ENCODE assay signal across 28 cellular contexts in the genomic region with DNA sequence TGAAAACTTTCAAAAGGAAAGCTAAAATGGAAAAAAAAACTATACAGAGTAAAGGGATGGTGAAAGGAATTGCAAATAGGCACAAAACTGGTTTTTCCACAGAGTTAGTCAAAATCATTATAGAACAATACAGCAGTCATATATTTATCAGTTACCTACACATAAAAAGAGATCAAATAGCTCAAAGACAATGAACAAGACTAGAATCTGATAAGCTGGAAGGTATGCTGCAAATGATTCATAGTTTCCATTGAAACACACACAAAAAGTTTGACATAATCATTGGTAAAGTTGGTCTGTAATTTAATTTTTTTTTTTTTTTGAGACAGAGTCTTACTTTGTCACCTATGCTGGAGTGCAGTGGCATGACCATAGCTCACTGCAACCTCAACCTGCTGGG.
"Had no signal": no experiment of that assay in that cellular context is flagged by ENCODE, and none has a peak within 500 bp of the region (broad histone marks: within the 10 kb centered on the region; RNA-seq: fewer than 3 reads in every experiment).

No MANE protein-coding gene starts in this region.

- H3K36me3 ChIP-seq: left ventricle myocardium inferior, pancreas, prostate gland, right lobe of liver, tibial nerve had no signal

- H3K27ac ChIP-seq: left ventricle myocardium inferior, pancreas, prostate gland, right lobe of liver, tibial nerve, uterus had no signal

- H3K9me3 ChIP-seq: mucosa of descending colon, pancreas, prostate gland, right lobe of liver had no signal

- H3K4me1 Mint-ChIP-seq: immature natural killer cell; memory B cell; naive thymus-derived CD4-positive, alpha-beta T cell; stimulated activated memory B cell treated with anti-CD40 and anti-IgM and Interleukin-4, amounts not matched to agents 10 μg/mL and 1 μg/mL and 100 μg/mL, for 72 hours; stimulated activated naive CD8-positive, alpha-beta T cell treated with anti-CD3 and anti-CD28 coated beads, Interleukin-15, amount 100 ng/mL, for 72 hours had no signal

- H3K27ac Mint-ChIP-seq: immature natural killer cell; memory B cell; naive thymus-derived CD4-positive, alpha-beta T cell; natural killer cell treated with Interleukin-12 subunit alpha and Interleukin-12 subunit beta and Interleukin-15 and Interleukin-18, amount 100 ng/mL, for 72 hours; stimulated activated memory B cell treated with anti-CD40 and anti-IgM and Interleukin-4, amounts not matched to agents 10 μg/mL and 1 μg/mL and 100 μg/mL, for 72 hours; type B pancreatic cell had no signal

- DNase-seq: hippocampal formation; immature natural killer cell; kidney; left ventricle myocardium inferior; midbrain; mucosa of descending colon; naive thymus-derived CD4-positive, alpha-beta T cell; nucleus accumbens; pancreas; posterior cingulate gyrus; right lobe of liver; stimulated activated CD4-positive, alpha-beta T cell treated with anti-CD3 and anti-CD28 coated beads, Interleukin-1b, Interleukin-23, amount 100 ng/mL, for 48 hours; stimulated activated CD4-positive, alpha-beta T cell treated with anti-CD3 and anti-CD28 coated beads, Interleukin-2, amount 100 ng/mL, for 48 hours; stimulated activated CD4-positive, alpha-beta T cell treated with anti-CD3 and anti-CD28 coated beads, Interleukin-4, amount 100 ng/mL, for 4 hours; stimulated activated CD8-positive, alpha-beta memory T cell treated with anti-CD3 and anti-CD28 coated beads, Interleukin-4, amount 100 ng/mL, for 48 hours; stimulated activated naive CD4-positive, alpha-beta T cell treated with Interleukin-2 at 50 U/mL for 16 hours; stimulated activated naive CD8-positive, alpha-beta T cell treated with anti-CD3 and anti-CD28 coated beads, Interleukin-15, amount 100 ng/mL, for 72 hours; substantia nigra; uterus had no signal

- H3K4me3 Mint-ChIP-seq: immature natural killer cell; memory B cell; naive thymus-derived CD4-positive, alpha-beta T cell; natural killer cell treated with Interleukin-12 subunit alpha and Interleukin-12 subunit beta and Interleukin-15 and Interleukin-18, amount 100 ng/mL, for 72 hours; neural crest cell; stimulated activated memory B cell treated with anti-CD40 and anti-IgM and Interleukin-4, amounts not matched to agents 10 μg/mL and 1 μg/mL and 100 μg/mL, for 72 hours; stimulated activated naive CD8-positive, alpha-beta T cell treated with anti-CD3 and anti-CD28 coated beads, Interleukin-15, amount 100 ng/mL, for 72 hours; type B pancreatic cell had no signal

- ATAC-seq: mucosa of descending colon; naive thymus-derived CD4-positive, alpha-beta T cell; natural killer cell treated with Interleukin-12 subunit alpha and Interleukin-12 subunit beta and Interleukin-15 and Interleukin-18, amount 100 ng/mL, for 72 hours; pancreas; right lobe of liver; stimulated activated memory B cell treated with anti-CD40 and anti-IgM and Interleukin-4, amounts not matched to agents 10 μg/mL and 1 μg/mL and 100 μg/mL, for 72 hours; stimulated activated naive CD8-positive, alpha-beta T cell treated with anti-CD3 and anti-CD28 coated beads, Interleukin-15, amount 100 ng/mL, for 72 hours had no signal

- H3K27me3 ChIP-seq: pancreas, right lobe of liver, tibial nerve, uterus had no signal

- H3K4me2 ChIP-seq: smooth muscle cell had no signal

- H3K4me1 ChIP-seq: left ventricle myocardium inferior, pancreas, prostate gland, right lobe of liver, tibial nerve, uterus had no signal

- H3K36me3 Mint-ChIP-seq: immature natural killer cell; memory B cell; naive thymus-derived CD4-positive, alpha-beta T cell; natural killer cell treated with Interleukin-12 subunit alpha and Interleukin-12 subunit beta and Interleukin-15 and Interleukin-18, amount 100 ng/mL, for 72 hours; stimulated activated memory B cell treated with anti-CD40 and anti-IgM and Interleukin-4, amounts not matched to agents 10 μg/mL and 1 μg/mL and 100 μg/mL, for 72 hours; type B pancreatic cell had no signal

- H3K4me3 ChIP-seq: left ventricle myocardium inferior, lung, mucosa of descending colon, pancreas, prostate gland, right lobe of liver, smooth muscle cell, tibial nerve, uterus had no signal

- H3K9me3 Mint-ChIP-seq: type B pancreatic cell had no signal

- H3K27me3 Mint-ChIP-seq: natural killer cell treated with Interleukin-12 subunit alpha and Interleukin-12 subunit beta and Interleukin-15 and Interleukin-18, amount 100 ng/mL, for 72 hours; stimulated activated memory B cell treated with anti-CD40 and anti-IgM and Interleukin-4, amounts not matched to agents 10 μg/mL and 1 μg/mL and 100 μg/mL, for 72 hours; stimulated activated naive CD8-positive, alpha-beta T cell treated with anti-CD3 and anti-CD28 coated beads, Interleukin-15, amount 100 ng/mL, for 72 hours; type B pancreatic cell had no signal
